16 cellular contexts compared by ENCODE assay signal in the genomic region with DNA sequence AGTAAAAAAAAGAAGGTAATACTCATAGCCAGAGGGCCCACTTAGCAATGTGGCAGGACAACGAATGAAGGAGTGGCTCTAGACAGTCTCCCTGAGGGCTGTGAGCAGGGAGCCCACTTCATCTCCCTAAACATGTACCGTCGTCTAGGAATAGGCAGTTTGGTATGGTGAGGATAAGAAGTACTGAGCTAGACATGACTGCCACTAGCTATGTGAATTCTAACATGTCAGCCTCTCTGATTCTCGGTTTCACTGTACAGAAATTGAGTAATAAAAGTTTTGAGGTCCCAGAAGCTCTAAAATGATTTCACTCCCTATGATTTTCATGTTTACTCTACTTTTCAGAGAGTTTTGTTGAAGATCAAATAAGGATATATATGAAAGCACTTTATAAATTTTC.
A peak's percentile ranks its signal among the peaks of the same experiment; 100 is the strongest.
DNase-seq lines count a peak whose midpoint lies in the region; ATAC-seq lines count a peak whose summit lies in the region.
"Had no signal": no experiment of that assay in that cellular context is flagged by ENCODE, and none has a peak within 500 bp of the region (broad histone marks: within the 10 kb centered on the region; RNA-seq: fewer than 3 reads in every experiment).

No MANE protein-coding gene starts in this region.

- peak; percentile 24 for ATAC-seq in activated T-helper 17 cell treated with anti-CD3 and anti-CD28 coated beads, Interleukin-2, amount 50 U/mL, for 72 hours (replicated peaks)
- ATAC-seq in HG03039 (IDR thresholded peaks at IDR 0.05; ENCODE audit: unreplicated experiment), result no peak
- ATAC-seq: CD8-positive, alpha-beta T cell had no signal

- H3K27ac Mint-ChIP-seq in activated T-helper 17 cell treated with anti-CD3 and anti-CD28 coated beads, Interleukin-2, amount 50 U/mL, for 72 hours, result no peak overlapping the region
- H3K27ac Mint-ChIP-seq: B cell; CD4-positive, CD25-positive, alpha-beta regulatory T cell; CD8-positive, alpha-beta T cell had no signal

- H3K9me3 Mint-ChIP-seq in activated T-helper 17 cell treated with anti-CD3 and anti-CD28 coated beads, Interleukin-2, amount 50 U/mL, for 72 hours, result no peaks in the 10 kb centered on the region
- H3K9me3 Mint-ChIP-seq: CD4-positive, CD25-positive, alpha-beta regulatory T cell; CD8-positive, alpha-beta T cell had no signal

- H3K4me1 Mint-ChIP-seq in activated T-helper 17 cell treated with anti-CD3 and anti-CD28 coated beads, Interleukin-2, amount 50 U/mL, for 72 hours, result no peaks in the 10 kb centered on the region
- H3K4me1 Mint-ChIP-seq: B cell; CD4-positive, CD25-positive, alpha-beta regulatory T cell had no signal

- DNase-seq in NCI-H1417 (lab: John Stamatoyannopoulos, UW), result peak in 2 of 3 experiments; percentile 4 to 23
- no peak for DNase-seq in NCI-H1417 treated with DMSO at 0.1 percent for 48 hours (lab: John Stamatoyannopoulos, UW)
- DNase-seq in ELF-1 (ENCODE audit: low read depth, low spot score), result peak; percentile 14
- no peak for DNase-seq in NCI-H524 treated with DMSO at 0.1 percent for 48 hours (lab: John Stamatoyannopoulos, UW)
- DNase-seq: Caco-2; CD4-positive, CD25-positive, alpha-beta regulatory T cell; CD8-positive, alpha-beta T cell; DMS153; DND-41; GDM1; GM23248; H7; HCEC 1CT had no signal

- H3K36me3 Mint-ChIP-seq in activated T-helper 17 cell treated with anti-CD3 and anti-CD28 coated beads, Interleukin-2, amount 50 U/mL, for 72 hours (ENCODE audit: low read depth), result peaks cover 27% of the 10 kb centered on the region
- H3K36me3 Mint-ChIP-seq: CD4-positive, CD25-positive, alpha-beta regulatory T cell; CD8-positive, alpha-beta T cell had no signal

- H3K27me3 Mint-ChIP-seq in activated T-helper 17 cell treated with anti-CD3 and anti-CD28 coated beads, Interleukin-2, amount 50 U/mL, for 72 hours, result no peaks in the 10 kb centered on the region
- H3K27me3 Mint-ChIP-seq: B cell; CD4-positive, CD25-positive, alpha-beta regulatory T cell had no signal

- H3K4me3 Mint-ChIP-seq in activated T-helper 17 cell treated with anti-CD3 and anti-CD28 coated beads, Interleukin-2, amount 50 U/mL, for 72 hours, result no peak overlapping the region
- H3K4me3 Mint-ChIP-seq: B cell; CD4-positive, CD25-positive, alpha-beta regulatory T cell; CD8-positive, alpha-beta T cell had no signal

Comparison
In these comparisons a context has a peak if more than half of its experiments do, and no peak if none do; other contexts are left out.
1. DNase-seq: peak in NCI-H1417 (2 of 3) and ELF-1 (single experiment); none in NCI-H1417 treated with DMSO at 0.1 percent for 48 hours (single experiment) and NCI-H524 treated with DMSO at 0.1 percent for 48 hours (single experiment).